In genomic region chr5:64921386-64921785, GRCh38 we compare ENCODE assay signal across 10 cellular contexts.
"Had no signal": no experiment of that assay in that cellular context is flagged by ENCODE, and none has a peak within 500 bp of the region (broad histone marks: within the 10 kb centered on the region; RNA-seq: fewer than 3 reads in every experiment).

No MANE protein-coding gene starts in this region.

- H3K27ac Mint-ChIP-seq: HFFc6 had no signal

- H3K27me3 Mint-ChIP-seq: IgD-negative memory B cell had no signal

- H2AFZ ChIP-seq: GM23248 had no signal

- H3K4me2 ChIP-seq: KMS-11 had no signal

- H3K4me1 Mint-ChIP-seq: IgD-negative memory B cell had no signal

- H3K4me3 Mint-ChIP-seq: H9, HFFc6 had no signal

- H3K4me3 ChIP-seq: GM23248 had no signal

- DNase-seq: GM23248, H9, HCEC 1CT, HFFc6, KBM-7 had no signal

- H3K9ac ChIP-seq: GM23248, KMS-11 had no signal

- FAIRE-seq: H1, HepG2 had no signal

- H3K27ac ChIP-seq: GM23248, HL-60, KMS-11 had no signal

- ATAC-seq: HepG2 had no signal
